Comparison of ENCODE assay signal across 1 cellular context in the genomic region with DNA sequence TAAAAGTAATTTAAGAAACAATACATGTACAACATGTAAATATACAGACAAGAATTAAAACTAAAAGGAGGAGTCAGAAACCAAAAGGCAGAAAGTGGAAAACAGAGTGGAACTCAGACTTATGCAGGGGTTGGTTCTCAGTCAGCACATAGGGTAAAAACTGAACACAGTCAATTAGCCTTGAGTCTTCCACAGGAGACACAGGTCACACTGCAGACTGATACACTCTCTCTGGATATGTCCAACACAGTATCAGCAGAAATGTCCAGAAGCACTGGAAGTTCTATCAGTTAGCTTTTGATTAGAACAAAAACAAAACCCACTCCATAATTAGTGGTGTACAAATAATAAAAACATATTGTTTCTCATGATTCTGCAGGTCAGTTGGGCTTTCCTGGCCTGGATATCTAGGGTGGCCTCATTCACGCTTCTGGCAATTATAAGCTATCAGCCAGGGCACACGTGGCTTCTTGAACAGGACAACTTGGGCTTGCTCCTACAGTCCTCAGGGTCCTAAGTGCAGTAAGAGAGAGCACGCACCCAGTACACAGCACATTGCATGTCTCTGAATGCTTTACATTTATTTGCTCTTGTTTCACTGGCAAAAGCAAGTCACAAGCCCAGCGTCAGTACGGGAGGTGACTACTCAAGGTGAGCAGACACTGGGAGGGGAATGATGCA.
TF ChIP-seq lines count a peak whose summit lies in the region.

No MANE protein-coding gene starts in this region.

TF ChIP-seq in GM23338, 12 proteins besides CTCF, POLR2A, EP300 and RAD21 (continued from another document):
- TF ChIP-seq POLR2AphosphoS5 (IDR thresholded peaks at IDR 0.05; ENCODE audit: low read depth): no peak
- TF ChIP-seq, protein P1, sequence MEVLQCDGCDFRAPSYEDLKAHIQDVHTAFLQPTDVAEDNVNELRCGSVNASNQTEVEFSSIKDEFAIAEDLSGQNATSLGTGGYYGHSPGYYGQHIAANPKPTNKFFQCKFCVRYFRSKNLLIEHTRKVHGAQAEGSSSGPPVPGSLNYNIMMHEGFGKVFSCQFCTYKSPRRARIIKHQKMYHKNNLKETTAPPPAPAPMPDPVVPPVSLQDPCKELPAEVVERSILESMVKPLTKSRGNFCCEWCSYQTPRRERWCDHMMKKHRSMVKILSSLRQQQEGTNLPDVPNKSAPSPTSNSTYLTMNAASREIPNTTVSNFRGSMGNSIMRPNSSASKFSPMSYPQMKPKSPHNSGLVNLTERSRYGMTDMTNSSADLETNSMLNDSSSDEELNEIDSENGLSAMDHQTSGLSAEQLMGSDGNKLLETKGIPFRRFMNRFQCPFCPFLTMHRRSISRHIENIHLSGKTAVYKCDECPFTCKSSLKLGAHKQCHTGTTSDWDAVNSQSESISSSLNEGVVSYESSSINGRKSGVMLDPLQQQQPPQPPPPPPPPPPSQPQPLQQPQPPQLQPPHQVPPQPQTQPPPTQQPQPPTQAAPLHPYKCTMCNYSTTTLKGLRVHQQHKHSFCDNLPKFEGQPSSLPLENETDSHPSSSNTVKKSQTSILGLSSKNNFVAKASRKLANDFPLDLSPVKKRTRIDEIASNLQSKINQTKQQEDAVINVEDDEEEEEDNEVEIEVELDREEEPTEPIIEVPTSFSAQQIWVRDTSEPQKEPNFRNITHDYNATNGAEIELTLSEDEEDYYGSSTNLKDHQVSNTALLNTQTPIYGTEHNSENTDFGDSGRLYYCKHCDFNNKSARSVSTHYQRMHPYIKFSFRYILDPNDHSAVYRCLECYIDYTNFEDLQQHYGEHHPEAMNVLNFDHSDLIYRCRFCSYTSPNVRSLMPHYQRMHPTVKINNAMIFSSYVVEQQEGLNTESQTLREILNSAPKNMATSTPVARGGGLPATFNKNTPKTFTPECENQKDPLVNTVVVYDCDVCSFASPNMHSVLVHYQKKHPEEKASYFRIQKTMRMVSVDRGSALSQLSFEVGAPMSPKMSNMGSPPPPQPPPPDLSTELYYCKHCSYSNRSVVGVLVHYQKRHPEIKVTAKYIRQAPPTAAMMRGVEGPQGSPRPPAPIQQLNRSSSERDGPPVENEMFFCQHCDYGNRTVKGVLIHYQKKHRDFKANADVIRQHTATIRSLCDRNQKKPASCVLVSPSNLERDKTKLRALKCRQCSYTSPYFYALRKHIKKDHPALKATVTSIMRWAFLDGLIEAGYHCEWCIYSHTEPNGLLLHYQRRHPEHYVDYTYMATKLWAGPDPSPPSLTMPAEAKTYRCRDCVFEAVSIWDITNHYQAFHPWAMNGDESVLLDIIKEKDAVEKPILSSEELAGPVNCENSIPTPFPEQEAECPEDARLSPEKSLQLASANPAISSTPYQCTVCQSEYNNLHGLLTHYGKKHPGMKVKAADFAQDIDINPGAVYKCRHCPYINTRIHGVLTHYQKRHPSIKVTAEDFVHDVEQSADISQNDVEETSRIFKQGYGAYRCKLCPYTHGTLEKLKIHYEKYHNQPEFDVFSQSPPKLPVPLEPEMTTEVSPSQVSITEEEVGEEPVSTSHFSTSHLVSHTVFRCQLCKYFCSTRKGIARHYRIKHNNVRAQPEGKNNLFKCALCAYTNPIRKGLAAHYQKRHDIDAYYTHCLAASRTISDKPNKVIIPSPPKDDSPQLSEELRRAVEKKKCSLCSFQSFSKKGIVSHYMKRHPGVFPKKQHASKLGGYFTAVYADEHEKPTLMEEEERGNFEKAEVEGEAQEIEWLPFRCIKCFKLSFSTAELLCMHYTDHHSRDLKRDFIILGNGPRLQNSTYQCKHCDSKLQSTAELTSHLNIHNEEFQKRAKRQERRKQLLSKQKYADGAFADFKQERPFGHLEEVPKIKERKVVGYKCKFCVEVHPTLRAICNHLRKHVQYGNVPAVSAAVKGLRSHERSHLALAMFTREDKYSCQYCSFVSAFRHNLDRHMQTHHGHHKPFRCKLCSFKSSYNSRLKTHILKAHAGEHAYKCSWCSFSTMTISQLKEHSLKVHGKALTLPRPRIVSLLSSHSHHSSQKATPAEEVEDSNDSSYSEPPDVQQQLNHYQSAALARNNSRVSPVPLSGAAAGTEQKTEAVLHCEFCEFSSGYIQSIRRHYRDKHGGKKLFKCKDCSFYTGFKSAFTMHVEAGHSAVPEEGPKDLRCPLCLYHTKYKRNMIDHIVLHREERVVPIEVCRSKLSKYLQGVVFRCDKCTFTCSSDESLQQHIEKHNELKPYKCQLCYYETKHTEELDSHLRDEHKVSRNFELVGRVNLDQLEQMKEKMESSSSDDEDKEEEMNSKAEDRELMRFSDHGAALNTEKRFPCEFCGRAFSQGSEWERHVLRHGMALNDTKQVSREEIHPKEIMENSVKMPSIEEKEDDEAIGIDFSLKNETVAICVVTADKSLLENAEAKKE (CRISPR knock-in tag; IDR thresholded peaks at IDR 0.05): no peak
- no peak for TF ChIP-seq EZH2 (IDR thresholded peaks at IDR 0.05; ENCODE audit: low read depth, unreplicated experiment)
- TF ChIP-seq ZNF114 (CRISPR knock-in tag; IDR thresholded peaks at IDR 0.05): no peak
- TF ChIP-seq JUNB (IDR thresholded peaks at IDR 0.05; ENCODE audit: unreplicated experiment): no peak
TF ChIP-seq in GM23338: peak in this region for 0.
